25 cellular contexts compared by ENCODE assay signal in genomic region chr16:73473713-73474112, GRCh38.
"Had no signal": no experiment of that assay in that cellular context is flagged by ENCODE, and none has a peak within 500 bp of the region (broad histone marks: within the 10 kb centered on the region; RNA-seq: fewer than 3 reads in every experiment).

No MANE protein-coding gene starts in this region.

- H3K27me3 Mint-ChIP-seq: stimulated activated memory B cell treated with anti-CD40 and anti-IgM and Interleukin-4, amounts not matched to agents 10 μg/mL and 1 μg/mL and 100 μg/mL, for 72 hours had no signal

- DNase-seq: dorsolateral prefrontal cortex; effector CD4-positive, alpha-beta T cell; foreskin melanocyte; glutamatergic neuron; heart right ventricle; hypothalamus; immature natural killer cell; naive B cell; right cardiac atrium; spleen; stimulated activated CD4-positive, alpha-beta T cell treated with anti-CD3 and anti-CD28 coated beads, Interleukin-4, amount 100 ng/mL, for 4 hours; stimulated activated naive CD8-positive, alpha-beta T cell treated with anti-CD3 and anti-CD28 coated beads, Interleukin-15, Interleukin-2, amounts not matched to agents 100 U/mL and 50 U/mL, for 24 hours; upper lobe of left lung had no signal

- H3K27me3 ChIP-seq: spleen, tibial nerve, upper lobe of left lung had no signal

- H3K9me3 Mint-ChIP-seq: memory B cell; neural crest cell; stimulated activated memory B cell treated with anti-CD40 and anti-IgM and Interleukin-4, amounts not matched to agents 10 μg/mL and 1 μg/mL and 100 μg/mL, for 72 hours had no signal

- H3K27ac Mint-ChIP-seq: immature natural killer cell; memory B cell; naive B cell; natural killer cell treated with Interleukin-12 subunit alpha and Interleukin-12 subunit beta and Interleukin-15 and Interleukin-18, amount 100 ng/mL, for 72 hours; stimulated activated memory B cell treated with anti-CD40 and anti-IgM and Interleukin-4, amounts not matched to agents 10 μg/mL and 1 μg/mL and 100 μg/mL, for 72 hours had no signal

- H3K9me3 ChIP-seq: heart right ventricle, prostate gland, spleen, thoracic aorta, tibial nerve, upper lobe of left lung had no signal

- H3K36me3 ChIP-seq: heart right ventricle, prostate gland, spleen, thoracic aorta, tibial nerve, upper lobe of left lung had no signal

- H3K4me1 ChIP-seq: heart right ventricle, prostate gland, spleen, tibial nerve, upper lobe of left lung had no signal

- H3K4me3 ChIP-seq: dorsolateral prefrontal cortex, heart right ventricle, lung, prostate gland, skin epidermis, spleen, thoracic aorta, tibial nerve, upper lobe of left lung had no signal

- H3K4me3 Mint-ChIP-seq: immature natural killer cell; memory B cell; naive B cell; natural killer cell treated with Interleukin-12 subunit alpha and Interleukin-12 subunit beta and Interleukin-15 and Interleukin-18, amount 100 ng/mL, for 72 hours; neural crest cell; stimulated activated memory B cell treated with anti-CD40 and anti-IgM and Interleukin-4, amounts not matched to agents 10 μg/mL and 1 μg/mL and 100 μg/mL, for 72 hours had no signal

- H3K27ac ChIP-seq: dorsolateral prefrontal cortex, epithelial cell of prostate, heart right ventricle, prostate gland, skin epidermis, spleen, thoracic aorta, tibial nerve, upper lobe of left lung had no signal

- H3K4me1 Mint-ChIP-seq: immature natural killer cell; memory B cell; naive B cell; neural crest cell; stimulated activated memory B cell treated with anti-CD40 and anti-IgM and Interleukin-4, amounts not matched to agents 10 μg/mL and 1 μg/mL and 100 μg/mL, for 72 hours had no signal

- ATAC-seq: esophagus mucosa; heart right ventricle; left lobe of liver; right cardiac atrium; stimulated activated memory B cell treated with anti-CD40 and anti-IgM and Interleukin-4, amounts not matched to agents 10 μg/mL and 1 μg/mL and 100 μg/mL, for 72 hours; stimulated activated naive CD8-positive, alpha-beta T cell treated with anti-CD3 and anti-CD28 coated beads, Interleukin-15, Interleukin-2, amounts not matched to agents 100 U/mL and 50 U/mL, for 24 hours had no signal

- H3K36me3 Mint-ChIP-seq: immature natural killer cell; memory B cell; naive B cell; natural killer cell treated with Interleukin-12 subunit alpha and Interleukin-12 subunit beta and Interleukin-15 and Interleukin-18, amount 100 ng/mL, for 72 hours; stimulated activated memory B cell treated with anti-CD40 and anti-IgM and Interleukin-4, amounts not matched to agents 10 μg/mL and 1 μg/mL and 100 μg/mL, for 72 hours had no signal
